17 cellular contexts compared by ENCODE assay signal in the genomic region with DNA sequence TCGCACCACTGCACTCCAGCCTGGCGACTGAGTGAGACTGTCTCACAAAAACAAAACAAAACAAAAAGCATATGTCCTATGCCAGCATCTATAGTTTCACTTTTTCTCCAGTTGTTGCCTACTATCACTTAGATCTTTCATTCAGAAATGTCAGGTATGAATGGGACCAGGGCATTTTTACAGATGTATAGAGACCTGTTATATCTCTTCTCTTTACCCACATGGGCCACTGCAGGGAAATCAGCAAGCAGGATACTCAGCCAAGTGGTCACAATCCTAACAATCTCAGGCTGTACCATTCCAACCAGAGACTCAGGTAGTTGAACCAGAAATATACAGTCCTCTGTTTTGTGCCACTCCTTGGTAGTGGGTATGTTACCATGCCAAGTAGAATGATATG.
"Had no signal": no experiment of that assay in that cellular context is flagged by ENCODE, and none has a peak within 500 bp of the region (broad histone marks: within the 10 kb centered on the region; RNA-seq: fewer than 3 reads in every experiment).

No MANE protein-coding gene starts in this region.

- ATAC-seq: heart right ventricle; naive thymus-derived CD4-positive, alpha-beta T cell; sciatic nerve had no signal

- H3K9me3 ChIP-seq: heart right ventricle, neutrophil, stomach, thoracic aorta, transverse colon had no signal

- H3K4me3 ChIP-seq: dorsolateral prefrontal cortex, heart right ventricle, stomach, thoracic aorta, transverse colon had no signal

- DNase-seq: cortex of kidney; dorsolateral prefrontal cortex; effector CD8-positive, alpha-beta T cell; heart right ventricle; hypothalamus; kidney glomerular epithelial cell; mesendoderm; naive thymus-derived CD4-positive, alpha-beta T cell; small intestine; stimulated activated CD4-positive, alpha-beta T cell treated with anti-CD3 and anti-CD28 coated beads, Interleukin-12 subunit alpha, Interleukin-12 subunit beta, amount 100 ng/mL, for 4 hours; stimulated activated naive CD4-positive, alpha-beta T cell; stomach; substantia nigra; transverse colon had no signal

- H3K4me1 ChIP-seq: heart right ventricle, stomach, transverse colon had no signal

- H3K4me3 Mint-ChIP-seq: naive thymus-derived CD4-positive, alpha-beta T cell had no signal

- H3K27me3 Mint-ChIP-seq: naive thymus-derived CD4-positive, alpha-beta T cell had no signal

- H3K27me3 ChIP-seq: dorsolateral prefrontal cortex, heart right ventricle, neutrophil, stomach, transverse colon had no signal

- H3K36me3 ChIP-seq: thoracic aorta, transverse colon had no signal

- H3K27ac ChIP-seq: dorsolateral prefrontal cortex, heart right ventricle, neutrophil, stomach, thoracic aorta, transverse colon had no signal
